29 cellular contexts compared by ENCODE assay signal in the genomic region with DNA sequence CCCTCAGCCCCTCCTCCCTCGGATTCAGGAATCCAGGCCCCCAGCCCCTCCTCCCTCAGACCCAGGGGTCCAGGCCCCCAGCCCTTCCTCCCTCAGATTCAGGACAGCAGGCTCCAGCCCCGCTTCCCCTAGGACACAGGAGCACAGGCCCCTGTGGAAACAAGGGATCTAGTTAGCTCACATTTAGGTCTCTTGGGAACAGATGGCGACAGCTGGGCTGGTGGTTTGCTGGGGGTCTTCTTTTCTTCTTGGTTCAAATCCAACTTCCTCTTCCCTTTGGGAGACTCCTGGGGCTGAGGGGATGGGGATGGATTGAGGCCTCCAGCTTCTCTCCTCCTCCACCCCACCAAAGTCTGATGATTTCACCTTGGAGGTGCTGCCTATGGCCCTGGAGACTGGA. TPM values are rescaled to one million over a fixed set of nuclear protein-coding genes. Genes with fewer than 3 reads are reported as not detected.
"Had no signal": no experiment of that assay in that cellular context is flagged by ENCODE, and none has a peak within 500 bp of the region (broad histone marks: within the 10 kb centered on the region; RNA-seq: fewer than 3 reads in every experiment).

No MANE protein-coding gene starts in this region.

- DNase-seq: activated CD4-positive, alpha-beta memory T cell treated with anti-CD3 and anti-CD28 coated beads for 36 hours; activated CD4-positive, alpha-beta T cell treated with anti-CD3 and anti-CD28 coated beads for 48 hours; activated CD4-positive, CD25-positive, alpha-beta regulatory T cell; activated gamma-delta T cell treated with Interleukin-2 at 50 U/mL for 16 hours; adrenal gland; brain microvascular endothelial cell; caudate nucleus; dorsolateral prefrontal cortex; esophagus squamous epithelium; gastrocnemius medialis; head of caudate nucleus; hypothalamus; left cardiac atrium; nucleus accumbens; right lobe of liver; stimulated activated CD4-positive, alpha-beta T cell treated with anti-CD3 and anti-CD28 coated beads, Interleukin-2, amount 100 ng/mL, for 24 hours; stomach; T-helper 17 cell had no signal

- H3K4me1 ChIP-seq: ascending aorta, esophagus squamous epithelium, gastrocnemius medialis, right lobe of liver, stomach, suprapubic skin, tibial nerve had no signal

- H3K27me3 ChIP-seq: adrenal gland, ascending aorta, brain microvascular endothelial cell, dorsolateral prefrontal cortex, esophagus squamous epithelium, gastrocnemius medialis, right lobe of liver, stomach, suprapubic skin, tibial nerve had no signal

- FAIRE-seq: colon, islet of Langerhans had no signal

- ATAC-seq: gastrocnemius medialis; left cardiac atrium; right lobe of liver; stimulated activated memory B cell treated with anti-CD40 and anti-IgM and Interleukin-4, amounts not matched to agents 10 μg/mL and 1 μg/mL and 100 μg/mL, for 72 hours; T-helper 17 cell had no signal

- H3K9me3 Mint-ChIP-seq: activated CD4-positive, alpha-beta memory T cell treated with anti-CD3 and anti-CD28 coated beads for 36 hours; memory B cell; stimulated activated memory B cell treated with anti-CD40 and anti-IgM and Interleukin-4, amounts not matched to agents 10 μg/mL and 1 μg/mL and 100 μg/mL, for 72 hours had no signal

- H3K27ac ChIP-seq: adrenal gland, ascending aorta, brain microvascular endothelial cell, esophagus squamous epithelium, gastrocnemius medialis, right lobe of liver, skin epidermis, stomach, suprapubic skin, tibial nerve had no signal

- H3K4me3 ChIP-seq: adrenal gland, ascending aorta, dorsolateral prefrontal cortex, esophagus squamous epithelium, gastrocnemius medialis, right lobe of liver, skin epidermis, stomach, suprapubic skin, tibial nerve had no signal

- H3K9me3 ChIP-seq: adrenal gland, ascending aorta, esophagus squamous epithelium, gastrocnemius medialis, right lobe of liver, stomach, suprapubic skin, tibial nerve had no signal

- H3K27ac Mint-ChIP-seq: activated CD4-positive, alpha-beta memory T cell treated with anti-CD3 and anti-CD28 coated beads for 36 hours; activated naive CD8-positive, alpha-beta T cell; memory B cell; stimulated activated memory B cell treated with anti-CD40 and anti-IgM and Interleukin-4, amounts not matched to agents 10 μg/mL and 1 μg/mL and 100 μg/mL, for 72 hours; T-helper 17 cell had no signal

RNA-seq across cellular contexts. Expression of a gene that starts 19.6 kb away (rescaled TPM):
- total RNA-seq: ascending aorta, esophagus squamous epithelium, gastrocnemius medialis, myocyte had no signal
- polyA plus RNA-seq: neural cell had no signal
